In the genomic region with DNA sequence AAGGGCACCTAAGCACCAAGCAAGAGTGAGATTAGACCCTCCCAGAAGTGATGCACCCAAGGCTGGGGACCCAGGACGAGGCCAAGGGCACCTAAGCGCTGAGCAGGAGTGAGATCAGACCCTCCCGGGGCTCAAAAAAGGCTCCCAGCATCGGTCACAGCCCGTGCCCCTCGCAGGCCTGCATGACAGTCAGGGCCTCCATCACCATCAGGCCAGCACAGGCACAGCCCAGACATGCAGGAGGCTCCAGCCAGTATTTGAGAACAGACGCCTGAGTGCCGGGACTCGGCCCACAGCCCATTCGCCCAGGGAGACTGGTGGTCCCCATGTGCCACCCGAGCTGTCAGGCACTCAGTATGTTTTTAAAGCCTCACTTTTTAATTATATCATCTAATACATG, we compare ENCODE assay signal across 17 cellular contexts.
DNase-seq lines count a peak whose midpoint lies in the region; ATAC-seq, FAIRE-seq and TF ChIP-seq lines count a peak whose summit lies in the region.
"Had no signal": no experiment of that assay in that cellular context is flagged by ENCODE, and none has a peak within 500 bp of the region (broad histone marks: within the 10 kb centered on the region; RNA-seq: fewer than 3 reads in every experiment).

No MANE protein-coding gene starts in this region.

- H2AFZ ChIP-seq in osteoblast (ENCODE audit: low read length) = no peak overlapping the region

- H3K36me3 ChIP-seq in osteoblast (ENCODE audit: insufficient read depth, low read length) = no peaks in the 10 kb centered on the region
- H3K36me3 ChIP-seq: HAP-1 had no signal

- H3K27ac ChIP-seq in osteoblast (ENCODE audit: low read depth, low read length) = no peak overlapping the region
- H3K27ac ChIP-seq: 22Rv1, HL-60 had no signal

- ATAC-seq in esophagus mucosa (peak; percentile 3), GM21737 (IDR thresholded peaks at IDR 0.05; ENCODE audit: unreplicated experiment) (no peak), HG02678 (IDR thresholded peaks at IDR 0.05; ENCODE audit: unreplicated experiment) (no peak)
- ATAC-seq: GM12878 had no signal

- no peak for TF ChIP-seq CTCF in osteoblast (IDR thresholded peaks at IDR 0.05; ENCODE audit: extremely low read depth, low read depth, low read length)
- no peak for TF ChIP-seq CTCF in D721Med (IDR thresholded peaks at IDR 0.05; ENCODE audit: insufficient read depth, missing control alignments)

- no peaks in the 10 kb centered on the region for H3K27me3 ChIP-seq in osteoblast (ENCODE audit: insufficient read depth, low read length)

- no peaks in the 10 kb centered on the region for H3K79me2 ChIP-seq in osteoblast (ENCODE audit: insufficient read depth, low read length)

- DNase-seq in NCI-H1694 treated with DMSO at 0.1 percent for 48 hours (lab: John Stamatoyannopoulos, UW) = peak; percentile 35
- DNase-seq in NCI-H1694 (lab: John Stamatoyannopoulos, UW) = no peak
- DNase-seq in osteoblast (ENCODE audit: insufficient read length, low spot score, missing footprints) = peak; percentile 65
- no peak for DNase-seq in HT-29 (ENCODE audit: low spot score)
- DNase-seq in D721Med (ENCODE audit: insufficient read length, low spot score) = no peak
- DNase-seq: Calu3; CD4-positive, alpha-beta T cell; DMS79; GOT3; HFFc6 had no signal

- FAIRE-seq in D721Med (lab: Jason Lieb, UNC) = no peak
- FAIRE-seq: GM12878 had no signal

- no peaks in the 10 kb centered on the region for H3K4me1 ChIP-seq in osteoblast (ENCODE audit: insufficient read depth, low read length)
- H3K4me1 ChIP-seq: HAP-1 had no signal

- H3K4me2 ChIP-seq in osteoblast (ENCODE audit: insufficient read depth, low read length) = no peak overlapping the region

- no peaks in the 10 kb centered on the region for H3K9me3 ChIP-seq in osteoblast (ENCODE audit: low read depth, low read length)
- H3K9me3 ChIP-seq: HAP-1 had no signal

- no peaks in the 10 kb centered on the region for H4K20me1 ChIP-seq in osteoblast (ENCODE audit: insufficient read depth, low read length)

- H3K4me3 ChIP-seq in osteoblast (ENCODE audit: insufficient read depth, low read length) = no peak overlapping the region
- H3K4me3 ChIP-seq: GM12878, HAP-1 had no signal

Comparison
In these comparisons a context has a peak if more than half of its experiments do, and no peak if none do; other contexts are left out.
1. DNase-seq: peak in NCI-H1694 treated with DMSO at 0.1 percent for 48 hours (single experiment) and osteoblast (single experiment); none in NCI-H1694 (single experiment), HT-29 (single experiment) and D721Med (single experiment).